Comparison of ENCODE assay signal across 8 cellular contexts in genomic region chr6:32415521-32416019, GRCh38. TPM values are rescaled to one million over a fixed set of nuclear protein-coding genes. Genes with fewer than 3 reads are reported as not detected.
DNase-seq lines count a peak whose midpoint lies in the region; ATAC-seq and TF ChIP-seq lines count a peak whose summit lies in the region.

No MANE protein-coding gene starts in this region.

- peak; percentile 94 for TF ChIP-seq CTCF in kidney epithelial cell (IDR thresholded peaks at IDR 0.05; ENCODE audit: insufficient read depth, low read length, poor library complexity, severe bottlenecking)

- H3K36me3 ChIP-seq in kidney epithelial cell (ENCODE audit: control insufficient read depth, insufficient read depth, low read length): no peaks in the 10 kb centered on the region

- DNase-seq in activated gamma-delta T cell treated with Interleukin-2 at 50 U/mL for 16 hours (peak; percentile 75), activated gamma-delta T cell (lab: John Stamatoyannopoulos, UW) (no peak), NCI-H2227 treated with DMSO at 0.1 percent for 48 hours (lab: John Stamatoyannopoulos, UW) (peak; percentile 74), kidney epithelial cell (ENCODE audit: low read depth) (peak; percentile 10)
- peak; percentile 57 for DNase-seq in activated CD4-positive, CD25-positive, alpha-beta regulatory T cell treated with anti-CD3 and anti-CD28 coated beads, Interleukin-2, amount 50 U/mL, for 16 hours (ENCODE audit: low read depth, low spot score)
- DNase-seq in central memory CD4-positive, alpha-beta T cell: peak; percentile 51
- peak; percentile 72 to 81 for DNase-seq in stimulated activated CD4-positive, alpha-beta T cell treated with anti-CD3 and anti-CD28 coated beads, Interleukin-2, amount 100 ng/mL, for 48 hours

- ATAC-seq in HG02885 (IDR thresholded peaks at IDR 0.05; ENCODE audit: poor library complexity, unreplicated experiment): no peak

- no peak overlapping the region for H3K4me3 ChIP-seq in kidney epithelial cell (ENCODE audit: low read depth, low read length)

- H3K27me3 ChIP-seq in kidney epithelial cell (ENCODE audit: control insufficient read depth, insufficient read depth, low read length): peaks cover 14% of the 10 kb centered on the region

RNA-seq across cellular contexts. Expression of gene BTNL2, which starts 8.6 kb away (rescaled TPM):
- total RNA-seq in kidney epithelial cell: not detected in 2 replicates

RNA-seq across cellular contexts. Expression of gene HLA-DRA, which starts 24.1 kb away (rescaled TPM):
- 0.38 and 0.62 TPM in 2 replicates for total RNA-seq in kidney epithelial cell

RNA-seq across cellular contexts. Expression of gene TSBP1, which starts 43.9 kb away (rescaled TPM):
- not detected in 2 replicates for total RNA-seq in kidney epithelial cell
